ENCODE assay signal across 33 cellular contexts in genomic region chr6:9796827-9797226, GRCh38.
DNase-seq lines count a peak whose midpoint lies in the region; ATAC-seq, FAIRE-seq and TF ChIP-seq lines count a peak whose summit lies in the region.
"Had no signal": no experiment of that assay in that cellular context is flagged by ENCODE, and none has a peak within 500 bp of the region (broad histone marks: within the 10 kb centered on the region; RNA-seq: fewer than 3 reads in every experiment).

No MANE protein-coding gene starts in this region.

- WGBS in HepG2 (ENCODE audit: low lambda C conversion rate), result 1% methylated on average over 2 of the region's 2 CpGs
- 57% methylated on average over 2 of the region's 2 CpGs for WGBS in right lobe of liver (ENCODE audit: insufficient coverage, low coverage, low lambda C conversion rate, missing lambda C conversion rate)
- WGBS in K562 (ENCODE audit: insufficient coverage, low coverage, missing lambda C conversion rate), result 0% methylated on average over 2 of the region's 2 CpGs

- H3K9ac ChIP-seq in HepG2 (ENCODE audit: insufficient read depth, low read depth, low read length) (no peak overlapping the region), K562 (ENCODE audit: insufficient read depth in 1 of 2, low read depth in 2 of 2, low read length in 2 of 2) (no peak overlapping the region)
- H3K9ac ChIP-seq: BLaER1; BLaER1 treated with 17β-estradiol and CSF1 and Interleukin-3, amounts not matched to agents 10 nM and 100 nM had no signal

- DNase-seq in HepG2 (ENCODE audit: low spot score) (no peak), right lobe of liver (no peak), A673 (ENCODE audit: low spot score) (peak; percentile 63), K562 (ENCODE audit: extremely low read depth in 1 of 4, low spot score in 3 of 4) (no peak), NCI-H345 treated with DMSO at 0.1 percent for 48 hours (lab: John Stamatoyannopoulos, UW; ENCODE audit: unreplicated experiment) (no peak), SW 1271 (lab: John Stamatoyannopoulos, UW) (no peak)
- DNase-seq: 8988T; ACHN; AML-193; BE2C; C1 segment of cervical spinal cord; Caco-2; Calu3; CD4-positive, alpha-beta memory T cell; CD4-positive, alpha-beta T cell; CD4-positive, CD25-positive, alpha-beta regulatory T cell; CD8-positive, alpha-beta memory T cell; CD8-positive, alpha-beta T cell; COR-L47; DMS 273 treated with DMSO at 0.1 percent for 48 hours; DMS153; DMS53; DMS79; DMS79 treated with DMSO at 0.1 percent for 48 hours; DND-41; EL had no signal

- TF ChIP-seq CTCF in HepG2 (CRISPR knock-in tag; IDR thresholded peaks at IDR 0.05), result no peak
- TF ChIP-seq CTCF in right lobe of liver (IDR thresholded peaks at IDR 0.05), result no peak
- no peak for TF ChIP-seq CTCF in A673 (conservative IDR thresholded peaks at IDR 0.05; ENCODE audit: low read depth, low read length)
- TF ChIP-seq CTCF in K562 (IDR thresholded peaks at IDR 0.05 in 2 of 3, conservative IDR thresholded peaks at IDR 0.05 in 1 of 3; ENCODE audit: insufficient read depth in 2 of 3, low read depth in 1 of 3, low read length in 3 of 3), result no peak

- H4K20me1 ChIP-seq in HepG2 (ENCODE audit: insufficient read depth, low read length), result no peaks in the 10 kb centered on the region
- H4K20me1 ChIP-seq in K562 (replicated peaks; ENCODE audit: control insufficient read depth, insufficient read depth, low read length), result no peaks in the 10 kb centered on the region
- H4K20me1 ChIP-seq: BLaER1; BLaER1 treated with 17β-estradiol and CSF1 and Interleukin-3, amounts not matched to agents 10 nM and 100 nM had no signal

- TF ChIP-seq RAD21 in HepG2 (CRISPR knock-in tag; IDR thresholded peaks at IDR 0.05) (no peak), K562 (CRISPR knock-in tag; conservative IDR thresholded peaks at IDR 0.05 in 1 of 2, IDR thresholded peaks at IDR 0.05 in 1 of 2) (no peak)

- H3K9me3 ChIP-seq in HepG2 (ENCODE audit: low read length) (peaks cover 42% of the 10 kb centered on the region), right lobe of liver (no peaks in the 10 kb centered on the region), A673 (ENCODE audit: low read depth, low read length, poor library complexity, severe bottlenecking) (no peaks in the 10 kb centered on the region), K562 (replicated peaks; ENCODE audit: control insufficient read depth, insufficient read depth, low read depth, low read length) (no peaks in the 10 kb centered on the region)
- H3K9me3 ChIP-seq: A549; BE2C; BLaER1; BLaER1 treated with 17β-estradiol and CSF1 and Interleukin-3, amounts not matched to agents 10 nM and 100 nM; Caco-2 had no signal

- H3K4me1 ChIP-seq in HepG2 (ENCODE audit: insufficient read depth, low read length) (no peaks in the 10 kb centered on the region), right lobe of liver (no peaks in the 10 kb centered on the region), A673 (ENCODE audit: insufficient read depth, low read length, poor library complexity, severe bottlenecking) (peaks cover 18% of the 10 kb centered on the region), K562 (replicated peaks in 1 of 2; ENCODE audit: control insufficient read depth in 2 of 2, insufficient read depth in 2 of 2, low read length in 2 of 2) (no peaks in the 10 kb centered on the region)
- H3K4me1 ChIP-seq: A549, BE2C, BLaER1, Caco-2 had no signal

- TF ChIP-seq EP300 in HepG2 (IDR thresholded peaks at IDR 0.05; ENCODE audit: low read depth in 2 of 2, low read length in 2 of 2), result no peak
- no peak for TF ChIP-seq EP300 in HepG2 (CRISPR knock-in tag; IDR thresholded peaks at IDR 0.05; ENCODE audit: borderline replicate concordance)
- TF ChIP-seq EP300 in K562 (IDR thresholded peaks at IDR 0.05; ENCODE audit: low read length), result no peak

- H3K4me3 ChIP-seq in HepG2 (replicated peaks in 1 of 3; ENCODE audit: insufficient read depth in 1 of 3, low read depth in 2 of 3, low read length in 3 of 3), result no peak overlapping the region
- H3K4me3 ChIP-seq in right lobe of liver, result no peak overlapping the region
- no peak overlapping the region for H3K4me3 ChIP-seq in A673 (ENCODE audit: low read depth, low read length, poor library complexity, severe bottlenecking)
- H3K4me3 ChIP-seq in K562, result no peak overlapping the region
- H3K4me3 ChIP-seq: A549; BLaER1; BLaER1 treated with 17β-estradiol and CSF1 and Interleukin-3, amounts not matched to agents 10 nM and 100 nM had no signal

- H3K36me3 ChIP-seq in HepG2 (replicated peaks in 1 of 2; ENCODE audit: control insufficient read depth in 1 of 2, insufficient read depth in 2 of 2, low read length in 2 of 2) (no peaks in the 10 kb centered on the region), right lobe of liver (no peaks in the 10 kb centered on the region), A673 (ENCODE audit: insufficient read depth, low read length, poor library complexity, severe bottlenecking) (no peaks in the 10 kb centered on the region), K562 (ENCODE audit: control insufficient read depth, insufficient read depth, low read length) (no peaks in the 10 kb centered on the region)
- H3K36me3 ChIP-seq: BE2C; BLaER1; BLaER1 treated with 17β-estradiol and CSF1 and Interleukin-3, amounts not matched to agents 10 nM and 100 nM had no signal

- BruUV-seq in HepG2 (replicated peaks; lab: Mats Ljungman, UMichigan) (no TSS peak), A673 (replicated peaks; lab: Mats Ljungman, UMichigan) (no TSS peak), K562 (replicated peaks; lab: Mats Ljungman, UMichigan) (no TSS peak)

- no peak overlapping the region for H2AFZ ChIP-seq in HepG2 (ENCODE audit: low read length)
- no peak overlapping the region for H2AFZ ChIP-seq in K562 (ENCODE audit: low read depth, low read length)

- H3K4me2 ChIP-seq in HepG2 (ENCODE audit: low read depth, low read length), result no peak overlapping the region
- no peak overlapping the region for H3K4me2 ChIP-seq in K562 (ENCODE audit: insufficient read depth, low read length)
- H3K4me2 ChIP-seq: A549; BLaER1; BLaER1 treated with 17β-estradiol and CSF1 and Interleukin-3, amounts not matched to agents 10 nM and 100 nM had no signal

- H3K79me2 ChIP-seq in HepG2 (ENCODE audit: insufficient read depth, low read length) (no peaks in the 10 kb centered on the region), K562 (ENCODE audit: control insufficient read depth, insufficient read depth, low read length) (no peaks in the 10 kb centered on the region)

- FAIRE-seq in HepG2 (lab: Jason Lieb, UNC) (no peak), K562 (lab: Jason Lieb, UNC) (no peak)
- FAIRE-seq: A204.1, A549, D721Med had no signal

- TF ChIP-seq POLR2A in HepG2 (IDR thresholded peaks at IDR 0.05; ENCODE audit: insufficient read depth in 1 of 2, low read depth in 2 of 2, low read length in 2 of 2), result no peak
- TF ChIP-seq POLR2A in right lobe of liver (IDR thresholded peaks at IDR 0.05), result no peak
- no peak for TF ChIP-seq POLR2A in K562 (conservative IDR thresholded peaks at IDR 0.05)

- ATAC-seq in HepG2 (no peak), right lobe of liver (no peak), K562 (no peak)
- ATAC-seq: A549; CD8-positive, alpha-beta T cell had no signal

- no peaks in the 10 kb centered on the region for H3K9me1 ChIP-seq in K562 (ENCODE audit: control insufficient read depth, insufficient read depth, low read length)

- H3K27ac ChIP-seq in HepG2 (ENCODE audit: extremely low read length, insufficient read depth, low read length), result no peak overlapping the region
- H3K27ac ChIP-seq in right lobe of liver, result no peak overlapping the region
- H3K27ac ChIP-seq in A673 (ENCODE audit: low read depth, low read length, poor library complexity, severe bottlenecking), result no peak overlapping the region
- no peak overlapping the region for H3K27ac ChIP-seq in K562 (ENCODE audit: extremely low read depth, low read depth, low read length)
- H3K27ac ChIP-seq: 22Rv1; A549; BLaER1; BLaER1 treated with 17β-estradiol and CSF1 and Interleukin-3, amounts not matched to agents 10 nM and 100 nM; C4-2B had no signal

- in situ Hi-C loops in HepG2 (cut with HindIII; ENCODE audit: extremely low pct_ligation_motif_present, low pct_unique_long_range_greater_than_20kb) (no loop called here), K562 (cut with MboI) (no loop called here)

- intact Hi-C loops in HepG2 (cut with micrococcal nuclease; ENCODE audit: unreplicated experiment) (no loop called here), right lobe of liver (cut with DNase I) (no loop called here), A673 (cut with micrococcal nuclease; ENCODE audit: unreplicated experiment) (loop anchor here (5.0 kb wide), 1 partner anchor 245 kb away; no protein-coding TSS in a partner anchor), K562 (cut with micrococcal nuclease) (no loop called here)

- no peaks in the 10 kb centered on the region for H3K27me3 ChIP-seq in HepG2 (ENCODE audit: control insufficient read depth in 1 of 2, insufficient read depth in 2 of 2, low read length in 2 of 2)
- H3K27me3 ChIP-seq in right lobe of liver, result no peaks in the 10 kb centered on the region
- H3K27me3 ChIP-seq in A673 (replicated peaks; ENCODE audit: insufficient read depth, low read depth, low read length, poor library complexity), result no peaks in the 10 kb centered on the region
- no peaks in the 10 kb centered on the region for H3K27me3 ChIP-seq in K562 (ENCODE audit: control insufficient read depth in 2 of 2, insufficient read depth in 2 of 2, low read length in 2 of 2)
- H3K27me3 ChIP-seq: BE2C; BLaER1; BLaER1 treated with 17β-estradiol and CSF1 and Interleukin-3, amounts not matched to agents 10 nM and 100 nM had no signal

- CTCF ChIA-PET in HepG2 (lab: Yijun Ruan, JAX; ENCODE audit: low intra/inter-chr PET ratio, low total read pairs) (no interaction called here), A673 (lab: Charles Lee) (interaction anchor here (0.6 kb wide), 1 partner anchor 233 kb away, joined by 14 read pairs; no protein-coding TSS in a partner anchor), K562 (lab: Yijun Ruan, JAX; ENCODE audit: low intra/inter-chr PET ratio) (no interaction called here)

- POLR2A ChIA-PET in HepG2 (lab: Yijun Ruan, JAX) (no interaction called here), A673 (lab: Charles Lee; ENCODE audit: low non-redundant PET) (no interaction called here), K562 (lab: Yijun Ruan, JAX) (no interaction called here)

TF ChIP-seq in K562, 482 proteins besides CTCF, POLR2A, EP300 and RAD21:
- TF ChIP-seq MAFG (tag; conservative IDR thresholded peaks at IDR 0.05) (no peak), ZNF586 (CRISPR knock-in tag; conservative IDR thresholded peaks at IDR 0.05) (no peak), SREBF2 (CRISPR knock-in tag; IDR thresholded peaks at IDR 0.05) (no peak), PCBP2 (IDR thresholded peaks at IDR 0.05; ENCODE audit: low read depth, low read length, poor library complexity, severe bottlenecking) (peak; percentile 69), HNRNPK (IDR thresholded peaks at IDR 0.05; ENCODE audit: low read depth, low read length, poor library complexity, severe bottlenecking) (peak; percentile 66), CBX8 (IDR thresholded peaks at IDR 0.05; ENCODE audit: borderline replicate concordance, extremely low read depth, low read depth, low read length, poor library complexity, severe bottlenecking) (no peak), CBFA2T2 (conservative IDR thresholded peaks at IDR 0.05) (no peak), ZNF140 (CRISPR knock-in tag; IDR thresholded peaks at IDR 0.05) (no peak)
TF ChIP-seq in K562: peak in this region for 2.

Comparison
In these comparisons a context has a peak if more than half of its experiments do, and no peak if none do; other contexts are left out.
1. Of the 241 proteins assayed by ChIP-seq in both HepG2 and K562: peak only in HepG2: PCBP1; only in K562: PCBP2; in both: HNRNPK; in neither: 238.